ENCODE assay signal across 14 cellular contexts in genomic region chr9:93587651-93588347, GRCh38. TPM values are rescaled to one million over a fixed set of nuclear protein-coding genes. Genes with fewer than 3 reads are reported as not detected.
DNase-seq lines count a peak whose midpoint lies in the region; ATAC-seq, FAIRE-seq and TF ChIP-seq lines count a peak whose summit lies in the region.
"Had no signal": no experiment of that assay in that cellular context is flagged by ENCODE, and none has a peak within 500 bp of the region (broad histone marks: within the 10 kb centered on the region; RNA-seq: fewer than 3 reads in every experiment).

No MANE protein-coding gene starts in this region.

- no peak overlapping the region for H4K8ac ChIP-seq in H9 (replicated peaks; ENCODE audit: insufficient read length, low read depth, low read length)

- no peak overlapping the region for H2BK15ac ChIP-seq in H9 (ENCODE audit: low read depth, low read length)

- H3K4me3 Mint-ChIP-seq in H9: no peak overlapping the region

- no peak overlapping the region for H3K56ac ChIP-seq in H9 (ENCODE audit: insufficient read length, low read depth, low read length)

- H3K9me3 ChIP-seq in H9 (ENCODE audit: control insufficient read depth, low read depth, low read length) (no peaks in the 10 kb centered on the region), K562 (replicated peaks; ENCODE audit: control insufficient read depth, insufficient read depth, low read depth, low read length) (no peaks in the 10 kb centered on the region)

- no peak overlapping the region for H2BK120ac ChIP-seq in H9 (ENCODE audit: low read depth, low read length, poor library complexity, severe bottlenecking)

- no peaks in the 10 kb centered on the region for H3K23me2 ChIP-seq in H9 (ENCODE audit: insufficient read length, low read depth, low read length, poor library complexity, severe bottlenecking)

- CTCF ChIA-PET in K562 (lab: Yijun Ruan, JAX; ENCODE audit: low intra/inter-chr PET ratio): no interaction called here

- H3K4me1 ChIP-seq in H9 (ENCODE audit: insufficient read depth, low read length) (no peaks in the 10 kb centered on the region), K562 (replicated peaks in 1 of 2; ENCODE audit: control insufficient read depth in 2 of 2, insufficient read depth in 2 of 2, low read length in 2 of 2) (peaks cover 6 to 17% of the 10 kb centered on the region in 2 experiments; a peak in 4 of 5 replicates)

- no peak overlapping the region for H3K18ac ChIP-seq in H9 (ENCODE audit: insufficient read length, low read depth, low read length)

- no peak overlapping the region for H4K5ac ChIP-seq in H9 (ENCODE audit: insufficient read length, low read depth, low read length)

- H3K14ac ChIP-seq in H9 (ENCODE audit: insufficient read depth, low read length): no peak overlapping the region

- no peaks in the 10 kb centered on the region for H4K20me1 ChIP-seq in H9 (ENCODE audit: control insufficient read depth, insufficient read depth, insufficient read length)
- H4K20me1 ChIP-seq in K562 (replicated peaks; ENCODE audit: control insufficient read depth, insufficient read depth, low read length): peaks cover 11% of the 10 kb centered on the region; the same call in 1 of the 2 replicates

- no peak overlapping the region for H4K91ac ChIP-seq in H9 (ENCODE audit: insufficient read length, low read depth, low read length)

- no peak overlapping the region for H3T11ph ChIP-seq in H9 (ENCODE audit: low read length)

- H2BK12ac ChIP-seq in H9 (ENCODE audit: insufficient read length, low read depth, low read length): no peak overlapping the region

- in situ Hi-C loops in K562 (cut with MboI): no loop called here

- intact Hi-C loops in K562 (cut with micrococcal nuclease): no loop called here
- intact Hi-C loops in left ventricle myocardium superior (cut with micrococcal nuclease): no loop called here
- intact Hi-C loops in sciatic nerve (cut with DNase I): no loop called here

- TF ChIP-seq RAD21 in K562 (CRISPR knock-in tag; conservative IDR thresholded peaks at IDR 0.05 in 1 of 2, IDR thresholded peaks at IDR 0.05 in 1 of 2): peak in 1 of 2 experiments; percentile 4; a peak in 1 of 4 replicates

- DNase-seq in H9 (peak; percentile 41), K562 (ENCODE audit: extremely low read depth in 1 of 4, low spot score in 3 of 4) (peak in 2 of 4 experiments; percentile 42 to 44), left ventricle myocardium superior (no peak), sciatic nerve (ENCODE audit: low spot score) (no peak), NK-92 (lab: John Stamatoyannopoulos, UW; ENCODE audit: unreplicated experiment) (no peak), amniotic stem cell (lab: John Stamatoyannopoulos, UW) (no peak)
- no peak for DNase-seq in stimulated activated CD4-positive, alpha-beta T cell treated with anti-CD3 and anti-CD28 coated beads, Interleukin-1b, Interleukin-23, amount 100 ng/mL, for 48 hours
- DNase-seq: activated gamma-delta T cell, hippocampal formation, KBM-7 had no signal

- no peaks in the 10 kb centered on the region; a peak in 2 of 7 replicates for H3K36me3 Mint-ChIP-seq in H9 (ENCODE audit: insufficient read depth in 1 of 3, low read depth in 3 of 3)

- H2AFZ ChIP-seq in H9 (ENCODE audit: low read length) (no peak overlapping the region), K562 (ENCODE audit: low read depth, low read length) (no peak overlapping the region)

- H3K36me3 ChIP-seq in K562 (ENCODE audit: control insufficient read depth, insufficient read depth, low read length): no peaks in the 10 kb centered on the region

- no peak overlapping the region for H2BK5ac ChIP-seq in H9 (ENCODE audit: insufficient read length, low read length)

- ATAC-seq in K562 (peak; percentile 81), left ventricle myocardium superior (peak; percentile 14), sciatic nerve (peak; percentile 16), HG03469 (IDR thresholded peaks at IDR 0.05; ENCODE audit: unreplicated experiment) (no peak)

- H2BK20ac ChIP-seq in H9 (ENCODE audit: low read depth, low read length, poor library complexity, severe bottlenecking): no peak overlapping the region

- no peak for TF ChIP-seq EP300 in K562 (IDR thresholded peaks at IDR 0.05; ENCODE audit: low read length)

- H3K79me2 ChIP-seq in H9 (ENCODE audit: insufficient read depth, low read length): peaks cover 2% of the 10 kb centered on the region; the same call in 1 of the 2 replicates
- peaks cover 27% of the 10 kb centered on the region for H3K79me2 ChIP-seq in K562 (ENCODE audit: control insufficient read depth, insufficient read depth, low read length)

- peak; percentile 63 for FAIRE-seq in K562 (lab: Jason Lieb, UNC)

- H3K4me3 ChIP-seq in K562: no peak overlapping the region
- H3K4me3 ChIP-seq: dorsolateral prefrontal cortex, smooth muscle cell had no signal

- BruUV-seq in K562 (replicated peaks; lab: Mats Ljungman, UMichigan): no TSS peak

- no peak overlapping the region for H3K23ac ChIP-seq in H9 (ENCODE audit: insufficient read length, low read depth, low read length)

- H3K27me3 ChIP-seq in H9 (ENCODE audit: insufficient read depth, low read length): no peaks in the 10 kb centered on the region
- no peaks in the 10 kb centered on the region for H3K27me3 ChIP-seq in K562 (ENCODE audit: control insufficient read depth in 2 of 2, insufficient read depth in 2 of 2, low read length in 2 of 2)
- H3K27me3 ChIP-seq: dorsolateral prefrontal cortex had no signal

- TF ChIP-seq POLR2A in K562 (conservative IDR thresholded peaks at IDR 0.05): no peak

- POLR2A ChIA-PET in K562 (lab: Yijun Ruan, JAX): interaction anchor here (0.6 kb wide), 1 partner anchor 9 kb away, joined by 5 read pairs; no protein-coding TSS in a partner anchor

- TF ChIP-seq CTCF in H9 (conservative IDR thresholded peaks at IDR 0.05) (peak; percentile 31), K562 (IDR thresholded peaks at IDR 0.05 in 2 of 3, conservative IDR thresholded peaks at IDR 0.05 in 1 of 3; ENCODE audit: insufficient read depth in 2 of 3, low read depth in 1 of 3, low read length in 3 of 3) (peak; percentile 42 to 57 (median 46); a peak in 5 of 6 replicates)

- H3K4me2 ChIP-seq in H9 (ENCODE audit: insufficient read depth, insufficient read length, low read length) (no peak overlapping the region), K562 (ENCODE audit: insufficient read depth, low read length) (no peak overlapping the region)
- H3K4me2 ChIP-seq: smooth muscle cell had no signal

- H2AK5ac ChIP-seq in H9 (ENCODE audit: insufficient read length, low read length): no peak overlapping the region

- peaks cover 0 to 5% of the 10 kb centered on the region in 2 experiments; a peak in 1 of 5 replicates for H3K9me3 Mint-ChIP-seq in H9

- no peak overlapping the region for H3K9ac ChIP-seq in H9 (ENCODE audit: extremely low read depth, insufficient read length, low read length)
- peak overlapping the region in 1 of 2 experiments; percentile 47; a peak in 2 of 4 replicates for H3K9ac ChIP-seq in K562 (ENCODE audit: insufficient read depth in 1 of 2, low read depth in 2 of 2, low read length in 2 of 2)

- H3K27me3 Mint-ChIP-seq in H9 (ENCODE audit: low read depth): no peaks in the 10 kb centered on the region

- H3K4me1 Mint-ChIP-seq in H9: peaks cover 22 to 29% of the 10 kb centered on the region in 2 experiments

- H3K27ac ChIP-seq in H9 (ENCODE audit: insufficient read length, low read depth, low read length) (no peak overlapping the region), K562 (ENCODE audit: extremely low read depth, low read depth, low read length) (no peak overlapping the region)
- H3K27ac ChIP-seq: dorsolateral prefrontal cortex, RWPE1 had no signal

- H3K4ac ChIP-seq in H9 (ENCODE audit: low read depth, low read length): no peak overlapping the region

- H3K27ac Mint-ChIP-seq in H9: peak overlapping the region in 2 of 3 experiments; percentile 37 to 60; a peak in 3 of 7 replicates

- peaks cover 8% of the 10 kb centered on the region for H3K79me1 ChIP-seq in H9 (ENCODE audit: insufficient read depth, low read depth, low read length, poor library complexity, severe bottlenecking)

- no CpG with 5 or more reads among the region's 11 CpGs for WGBS in H9 (ENCODE audit: extremely low coverage, insufficient read length, low lambda C conversion rate)
- WGBS in K562 (ENCODE audit: insufficient coverage, low coverage, missing lambda C conversion rate): 43% methylated on average over 11 of the region's 11 CpGs

- H3K9me1 ChIP-seq in K562 (ENCODE audit: control insufficient read depth, insufficient read depth, low read length): no peaks in the 10 kb centered on the region

TF ChIP-seq in K562, 482 proteins besides CTCF, POLR2A, EP300 and RAD21:
- TF ChIP-seq ZNF212 (CRISPR knock-in tag; IDR thresholded peaks at IDR 0.05) (no peak), CBFA2T3 (IDR thresholded peaks at IDR 0.05) (peak; percentile 82), CBFA2T2 (conservative IDR thresholded peaks at IDR 0.05) (peak; percentile 63), ZC3H4 (CRISPR knock-in tag; IDR thresholded peaks at IDR 0.05; ENCODE audit: borderline replicate concordance) (no peak), CSDE1 (IDR thresholded peaks at IDR 0.05) (no peak), TAL1 (IDR thresholded peaks at IDR 0.05) (peak; percentile 31; the same call in 1 of the 2 replicates), GATA2 (CRISPR knock-in tag; IDR thresholded peaks at IDR 0.05) (peak; percentile 19; the same call in 1 of the 2 replicates), TCF3 (CRISPR knock-in tag; IDR thresholded peaks at IDR 0.05) (peak; percentile 56; the same call in 1 of the 2 replicates)
TF ChIP-seq in K562: peak in this region for 5.

RNA-seq across cellular contexts. Expression of gene PHF2, which starts 11.4 kb away (rescaled TPM):
- 17.4 and 18.8 TPM in 2 replicates for total RNA-seq in H9 (2021)
- 9.8 and 15.0 TPM in 2 replicates for total RNA-seq in K562 (2011; cell fraction: chromatin; rRNA removed; ENCODE audit: low replicate concordance)
- total RNA-seq in K562 (2011; cell fraction: nucleolus; rRNA removed): 8.3 and 9.2 TPM in 2 replicates
- total RNA-seq in K562 (2011; cell fraction: nucleoplasm; rRNA removed): 7.5 and 7.8 TPM in 2 replicates
- total RNA-seq in K562 (2014; rRNA removed): 8.1 and 10.0 TPM in 2 replicates
- 4.9 and 5.0 TPM in 2 replicates for total RNA-seq in K562 (2014; rRNA removed; fragmentation: Illumina TruSeq; extraction: Trizol)
- total RNA-seq in K562 (2015; rRNA removed; fragmentation: Illumina TruSeq; extraction: Trizol): 7.7 and 8.1 TPM in 2 replicates
- 13.2 and 14.4 TPM in 2 replicates for total RNA-seq in K562 (2021)
- 5.0 and 5.8 TPM in 2 replicates for polyA plus RNA-seq in K562 (2011; rRNA removed)
- polyA plus RNA-seq in K562 (2011; cell fraction: cytosol; rRNA removed): 3.4 and 3.9 TPM in 2 replicates
- 13.3 and 13.8 TPM in 2 replicates for polyA plus RNA-seq in K562 (2011; cell fraction: nucleus; rRNA removed)
- polyA plus RNA-seq in K562 (2012): 10.2 and 11.8 TPM in 2 replicates
- polyA plus RNA-seq in K562 (2014; fragmentation: Illumina TruSeq; extraction: Trizol): 9.7 and 9.8 TPM in 2 replicates
- under 1 TPM; 0.37 to 0.60 TPM for polyA plus RNA-seq in K562 (2014; fragmentation: Nextera tagmentation; extraction: Ambion mirVana)
- 9.9 and 10.2 TPM in 2 replicates for polyA plus RNA-seq in K562 (2014; rRNA removed)
- 3.5 and 3.7 TPM in 2 replicates for polyA minus RNA-seq in K562 (2011; rRNA and poly(A)+ RNA removed)
- 3.8 and 5.7 TPM in 2 replicates for polyA minus RNA-seq in K562 (2011; cell fraction: cytosol; rRNA and poly(A)+ RNA removed)
- 4.6 and 6.3 TPM in 2 replicates for polyA minus RNA-seq in K562 (2011; cell fraction: nucleus; rRNA and poly(A)+ RNA removed)
- 32.0 TPM for total RNA-seq in left ventricle myocardium superior
- 41.5 TPM for total RNA-seq in sciatic nerve
